In genomic region chr15:44728232-44728575, GRCh38 we compare ENCODE assay signal across 8 cellular contexts. TPM values are rescaled to one million over a fixed set of nuclear protein-coding genes. Genes with fewer than 3 reads are reported as not detected.
DNase-seq lines count a peak whose midpoint lies in the region; ATAC-seq and TF ChIP-seq lines count a peak whose summit lies in the region.
"Not testable (repeated sequence)": the region's sequence is repeated elsewhere in the genome, so short reads cannot be mapped to it uniquely, and the experiment has no call there.

No MANE protein-coding gene starts in this region.

- DNase-seq in CD14-positive monocyte (ENCODE audit: low spot score); HFFc6; T-cell; endothelial cell (ENCODE audit: low spot score); immature natural killer cell; neural progenitor cell (ENCODE audit: low spot score): not testable (repeated sequence)

- intact Hi-C loops in CD14-positive monocyte (cut with micrococcal nuclease): loop anchor here (2.0 to 10.0 kb wide), 3 partner anchors 15 to 727 kb away; partner anchors contain the start of genes B2M (in 1 of the 2) and PATL2 (in 1 of the 2)

- H3K4me1 Mint-ChIP-seq in CD14-positive monocyte: peaks cover 64% of the 10 kb centered on the region
- H3K4me1 Mint-ChIP-seq in HFFc6 (ENCODE audit: low read depth): peaks cover 40% of the 10 kb centered on the region
- H3K4me1 Mint-ChIP-seq in T-cell: peaks cover 72 to 84% (median 78%) of the 10 kb centered on the region in 3 donors
- peaks cover 17% of the 10 kb centered on the region for H3K4me1 Mint-ChIP-seq in endothelial cell (ENCODE audit: unreplicated experiment)
- peaks cover 80 to 88% of the 10 kb centered on the region in 2 donors for H3K4me1 Mint-ChIP-seq in immature natural killer cell
- H3K4me1 Mint-ChIP-seq in neural progenitor cell: peaks cover 22% of the 10 kb centered on the region

- 53 to 60% (median 57%) methylated on average over 5 of the region's 5 CpGs for WGBS in adipose tissue, 3 donors

- H3K79me2 ChIP-seq in neural progenitor cell (ENCODE audit: low read depth): not testable (repeated sequence)

- TF ChIP-seq CTCF in CD14-positive monocyte (IDR thresholded peaks at IDR 0.05); HFFc6 (IDR thresholded peaks at IDR 0.05); endothelial cell (IDR thresholded peaks at IDR 0.05; ENCODE audit: unreplicated experiment); neural progenitor cell (IDR thresholded peaks at IDR 0.05): not testable (repeated sequence)

- H3K4me2 ChIP-seq in neural progenitor cell: peak overlapping the region; percentile 85

- peak overlapping the region; percentile 53 for H3K4me3 ChIP-seq in neural progenitor cell
- H3K4me3 ChIP-seq in subcutaneous abdominal adipose tissue (ENCODE audit: low read depth in 1 of 5, low read length in 5 of 5): peak overlapping the region in 3 of 5 donors; percentile 50 to 98 (median 88)

- H3K9me3 ChIP-seq in neural progenitor cell (ENCODE audit: low read depth); subcutaneous abdominal adipose tissue (ENCODE audit: control insufficient read depth in 5 of 5, low read length in 5 of 5): not testable (repeated sequence)

- H3K27ac Mint-ChIP-seq in CD14-positive monocyte (peak overlapping the region; percentile 99 to 100 (median 100)), HFFc6 (peak overlapping the region; percentile 98), T-cell (peak overlapping the region; percentile 99 to 100), endothelial cell (ENCODE audit: unreplicated experiment) (peak overlapping the region; percentile 92), immature natural killer cell (peak overlapping the region; percentile 97 to 100 (median 100)), neural progenitor cell (peak overlapping the region; percentile 90)

- H3K36me3 Mint-ChIP-seq in CD14-positive monocyte (peaks cover 8 to 16% of the 10 kb centered on the region in 2 donors), T-cell (peaks cover 15% of the 10 kb centered on the region), immature natural killer cell (peaks cover 0 to 10% (median 5%) of the 10 kb centered on the region in 3 donors), neural progenitor cell (peaks cover 12% of the 10 kb centered on the region)
- H3K36me3 Mint-ChIP-seq in HFFc6 (ENCODE audit: low read depth); endothelial cell (ENCODE audit: low read depth, unreplicated experiment): not testable (repeated sequence)

- H2AFZ ChIP-seq in neural progenitor cell (replicated peaks): peak overlapping the region; percentile 81

- H3F3A ChIP-seq in neural progenitor cell (ENCODE audit: low read depth): peaks cover 18% of the 10 kb centered on the region

- not testable (repeated sequence) for H3K36me3 ChIP-seq in neural progenitor cell; subcutaneous abdominal adipose tissue (ENCODE audit: control insufficient read depth in 5 of 5, insufficient read depth in 5 of 5, low read length in 5 of 5)

- H3K27me3 Mint-ChIP-seq in CD14-positive monocyte (ENCODE audit: low read depth in 3 of 3); HFFc6 (ENCODE audit: insufficient read depth); T-cell; endothelial cell (ENCODE audit: unreplicated experiment); neural progenitor cell (ENCODE audit: insufficient read depth, low read depth): not testable (repeated sequence)
- H3K27me3 Mint-ChIP-seq in immature natural killer cell (ENCODE audit: low read depth in 3 of 3): peaks cover 14 to 27% (median 24%) of the 10 kb centered on the region in 3 donors

- H3K9me3 Mint-ChIP-seq in CD14-positive monocyte; HFFc6; T-cell; endothelial cell (ENCODE audit: unreplicated experiment); immature natural killer cell; neural progenitor cell: not testable (repeated sequence)

- H3K4me3 Mint-ChIP-seq in CD14-positive monocyte (peak overlapping the region; percentile 21 to 98), HFFc6 (peak overlapping the region; percentile 99), T-cell (peak overlapping the region; percentile 94 to 100 (median 100)), endothelial cell (ENCODE audit: unreplicated experiment) (peak overlapping the region; percentile 97), immature natural killer cell (peak overlapping the region; percentile 97 to 100 (median 99)), neural progenitor cell (peak overlapping the region; percentile 97)

- H3K9ac ChIP-seq in neural progenitor cell: not testable (repeated sequence)
- H3K9ac ChIP-seq in subcutaneous abdominal adipose tissue (ENCODE audit: low read length in 5 of 5): peak overlapping the region in 2 of 5 donors; percentile 64 to 70

- H3K27ac ChIP-seq in adipose tissue (ENCODE audit: low read depth, low read length): peak overlapping the region; percentile 89
- not testable (repeated sequence) for H3K27ac ChIP-seq in neural progenitor cell
- H3K27ac ChIP-seq in subcutaneous abdominal adipose tissue (ENCODE audit: low read depth, low read length): peak overlapping the region; percentile 99

- not testable (repeated sequence) for ATAC-seq in T-cell (replicated peaks in 1 of 4)

- H4K20me1 ChIP-seq in neural progenitor cell (ENCODE audit: low read depth): not testable (repeated sequence)

- POLR2A ChIA-PET in T-cell (lab: Charles Lee): interaction anchor here (0.5 to 8.5 kb wide), 9 partner anchors 8 to 300 kb away, joined by 3 to 289 read pairs (median 5); partner anchors contain the start of genes B2M (in 2 of the 2), PATL2 (in 2 of the 2), CTDSPL2 (in 1 of the 2) and SPG11 (in 1 of the 2)

- not testable (repeated sequence) for H3K4me1 ChIP-seq in neural progenitor cell
- H3K4me1 ChIP-seq in subcutaneous abdominal adipose tissue (ENCODE audit: control insufficient read depth in 5 of 5, insufficient read depth in 5 of 5, low read length in 5 of 5): peaks cover 16 to 57% (median 35%) of the 10 kb centered on the region in 5 donors

- peaks cover 33% of the 10 kb centered on the region for H3K27me3 ChIP-seq in neural progenitor cell
- not testable (repeated sequence) for H3K27me3 ChIP-seq in subcutaneous abdominal adipose tissue (ENCODE audit: control insufficient read depth in 5 of 5, insufficient read depth in 4 of 5, low read length in 5 of 5)

- CTCF ChIA-PET in T-cell (lab: Charles Lee): interaction anchor here (0.6 to 6.4 kb wide), 9 partner anchors 9 to 1446 kb away, joined by 3 to 97 read pairs (median 4); partner anchors contain the start of genes B2M (in 1 of the 2), GOLM2 (in 1 of the 2), PATL2 (in 1 of the 2) and SPG11 (in 1 of the 2)

RNA-seq across cellular contexts. Expression of gene TRIM69, which starts 8.1 kb away (rescaled TPM):
- polyA plus RNA-seq in CD14-positive monocyte (10 to 100 TPM; 15.8 to 18.2 TPM), adipose tissue (10 to 100 TPM in 2 of 3 donors, 1 to 10 TPM in 1; 5.1 to 26.1 (median 15.1) TPM), immature natural killer cell (10 to 100 TPM; 14.9 to 23.4 (median 19.0) TPM)
- total RNA-seq in HFFc6 (2021; fragmentation: NEBNext Ultra II Directional; extraction: Animal tissue kit (Norgen Biotek cat#: 25700)): 1 to 10 TPM; 7.2 to 8.7 (median 8.3) TPM
- total RNA-seq in T-cell (10 to 100 TPM; 21.5 to 56.9 (median 42.9) TPM), endothelial cell (ENCODE audit: unreplicated experiment) (13.4 TPM), neural progenitor cell (ENCODE audit: low replicate concordance) (0.46 and 0.51 TPM in 2 replicates)

RNA-seq across cellular contexts. Expression of gene B2M, which starts 16.9 kb away (rescaled TPM):
- polyA plus RNA-seq in CD14-positive monocyte (over 10,000 TPM; 28,259 to 28,278 TPM), adipose tissue (1,000 to 10,000 TPM; 1,145 to 2,871 (median 2,103) TPM), immature natural killer cell (over 10,000 TPM; 41,154 to 70,702 (median 45,494) TPM)
- total RNA-seq in HFFc6 (2021; fragmentation: NEBNext Ultra II Directional; extraction: Animal tissue kit (Norgen Biotek cat#: 25700)): 1,000 to 10,000 TPM in 1 of 6 experiments, 100 to 1,000 TPM in 5; 811 to 1,058 (median 898) TPM
- total RNA-seq in T-cell (1,000 to 10,000 TPM; 5,457 to 6,662 (median 6,121) TPM), endothelial cell (ENCODE audit: unreplicated experiment) (546 TPM), neural progenitor cell (ENCODE audit: low replicate concordance) (73.5 and 120 TPM in 2 replicates)

RNA-seq across cellular contexts. Expression of gene PATL2, which starts 17.1 kb away (rescaled TPM):
- polyA plus RNA-seq in CD14-positive monocyte: 1 to 10 TPM; 1.8 to 1.9 TPM
- total RNA-seq in HFFc6 (2021; fragmentation: NEBNext Ultra II Directional; extraction: Animal tissue kit (Norgen Biotek cat#: 25700)): under 1 TPM in 3 of 6 experiments, not detected in 3; 0.10 to 0.18 (median 0.10) TPM
- total RNA-seq in T-cell: 10 to 100 TPM; 43.5 to 69.7 (median 48.5) TPM
- under 1 TPM in 2 of 3 donors, not detected in 1; 0.47 to 0.54 TPM for polyA plus RNA-seq in adipose tissue
- 0.69 TPM for total RNA-seq in endothelial cell (ENCODE audit: unreplicated experiment)
- 10 to 100 TPM; 24.8 to 49.1 (median 41.4) TPM for polyA plus RNA-seq in immature natural killer cell
- 0.68 TPM in 1 of 2 replicates, not detected in the other for total RNA-seq in neural progenitor cell (ENCODE audit: low replicate concordance)

Comparison
In these comparisons a context has a peak if more than half of its experiments do, and no peak if none do; other contexts are left out.
1. RNA of gene PATL2, which starts 17.1 kb away (total RNA-seq): 43.5 to 69.7 TPM in T-cell; 0.69 TPM in endothelial cell (single experiment), 0.10 to 0.18 TPM in HFFc6 and 0.68 TPM in neural progenitor cell; every median in the first group is over 10 times any median in the second.
2. Peak in every context shown above with its lines, with median percentiles within 50 percentile points of each other: H3K27ac Mint-ChIP-seq and H3K4me3 Mint-ChIP-seq.